15 cellular contexts compared by ENCODE assay signal in the genomic region with DNA sequence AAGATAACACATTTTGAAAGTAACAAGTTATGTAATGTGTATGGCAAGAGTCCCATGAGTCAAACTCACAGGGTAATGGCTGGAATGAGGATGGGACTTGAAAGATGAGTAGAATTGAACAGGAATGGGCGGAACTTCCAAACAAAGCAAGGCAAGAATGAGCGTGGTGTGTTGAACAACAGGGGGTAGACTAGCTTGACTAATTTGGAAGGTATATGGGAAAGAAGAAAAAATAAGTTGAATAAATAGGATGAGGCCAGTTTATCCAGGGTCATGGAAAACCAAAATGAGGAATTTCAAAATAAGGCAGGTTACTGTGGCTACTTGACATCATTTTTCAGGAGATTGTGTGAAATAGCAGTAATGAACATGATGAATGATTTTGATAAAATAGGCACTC.
"Had no signal": no experiment of that assay in that cellular context is flagged by ENCODE, and none has a peak within 500 bp of the region (broad histone marks: within the 10 kb centered on the region; RNA-seq: fewer than 3 reads in every experiment).

No MANE protein-coding gene starts in this region.

- H3K9me3 Mint-ChIP-seq: immature natural killer cell, natural killer cell had no signal

- H3K27me3 ChIP-seq: heart left ventricle, spleen had no signal

- H3K27ac Mint-ChIP-seq: activated naive CD4-positive, alpha-beta T cell treated with anti-CD3 and anti-CD28 coated beads, Interleukin-2, amount 50 U/mL, for 72 hours; natural killer cell; stimulated activated naive B cell treated with anti-CD40 and anti-IgM and Interleukin-4, amounts not matched to agents 10 μg/mL and 1 μg/mL and 100 μg/mL, for 72 hours had no signal

- H3K27ac ChIP-seq: heart left ventricle, spleen had no signal

- H3K4me3 ChIP-seq: heart left ventricle, lung, spleen had no signal

- H3K36me3 Mint-ChIP-seq: immature natural killer cell, natural killer cell had no signal

- H3K9me3 ChIP-seq: heart left ventricle, spleen had no signal

- DNase-seq: activated CD4-positive, alpha-beta T cell treated with anti-CD3 and anti-CD28 coated beads, Interleukin-2, amount 50 U/mL, for 4 hours; activated CD4-positive, CD25-positive, alpha-beta regulatory T cell treated with anti-CD3 and anti-CD28 coated beads, Interleukin-2, amount 50 U/mL, for 72 hours; activated effector memory CD4-positive, alpha-beta T cell treated with Interleukin-2 at 50 U/mL for 16 hours; activated T-cell treated with anti-CD3 and anti-CD28 coated beads, Interleukin-2, amount 50 U/mL, for 1 hour; foreskin melanocyte; heart left ventricle; immature natural killer cell; left colon; natural killer cell; spleen; stimulated activated CD4-positive, alpha-beta T cell treated with anti-CD3 and anti-CD28 coated beads, Interleukin-2, amount 100 ng/mL, for 24 hours; stimulated activated naive B cell treated with anti-CD40 and anti-IgM and Interleukin-4, amounts not matched to agents 10 μg/mL and 1 μg/mL and 100 μg/mL, for 72 hours had no signal

- ATAC-seq: activated naive CD4-positive, alpha-beta T cell treated with anti-CD3 and anti-CD28 coated beads, Interleukin-2, amount 50 U/mL, for 72 hours; heart left ventricle; left colon; natural killer cell; sciatic nerve; stimulated activated naive B cell treated with anti-CD40 and anti-IgM and Interleukin-4, amounts not matched to agents 10 μg/mL and 1 μg/mL and 100 μg/mL, for 72 hours had no signal

- H3K27me3 Mint-ChIP-seq: stimulated activated naive B cell treated with anti-CD40 and anti-IgM and Interleukin-4, amounts not matched to agents 10 μg/mL and 1 μg/mL and 100 μg/mL, for 72 hours had no signal

- H3K4me3 Mint-ChIP-seq: natural killer cell had no signal
